Comparison of ENCODE assay signal across 8 cellular contexts in the genomic region with DNA sequence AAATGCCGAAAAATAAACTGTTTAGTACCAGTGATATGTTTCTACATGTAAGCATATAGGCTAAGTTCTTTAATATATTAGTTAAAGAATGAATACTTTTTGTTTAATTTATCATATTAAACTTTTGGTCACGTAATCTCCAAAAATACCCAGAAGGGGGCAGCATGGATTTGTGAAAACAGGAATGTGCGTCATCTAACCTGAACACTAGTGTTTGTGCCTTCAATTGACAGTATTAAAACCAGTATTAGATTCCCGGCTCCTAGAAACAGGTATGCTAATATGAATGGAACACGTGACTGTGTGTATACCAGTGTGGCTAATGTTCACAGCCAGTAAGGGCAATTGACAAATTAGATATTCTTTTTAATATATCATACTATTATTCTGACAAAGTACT. TPM values are rescaled to one million over a fixed set of nuclear protein-coding genes. Genes with fewer than 3 reads are reported as not detected.
A peak's percentile ranks its signal among the peaks of the same experiment; 100 is the strongest.
DNase-seq lines count a peak whose midpoint lies in the region; ATAC-seq, FAIRE-seq and TF ChIP-seq lines count a peak whose summit lies in the region.

No MANE protein-coding gene starts in this region.

- TF ChIP-seq RAD21 in GM12878 (IDR thresholded peaks at IDR 0.05; ENCODE audit: insufficient read depth, low read depth, low read length) = peak; percentile 64
- peak; percentile 63 to 73 for TF ChIP-seq RAD21 in liver (IDR thresholded peaks at IDR 0.05)

- RAD21 ChIA-PET in GM12878 (lab: Charles Lee; ENCODE audit: unreplicated experiment) = interaction anchor here (1.0 to 3.5 kb wide), 5 partner anchors 8 to 65 kb away, joined by 3 to 18 read pairs (median 4); no protein-coding TSS in a partner anchor

- TF ChIP-seq POLR2A in GM12878 (IDR thresholded peaks at IDR 0.05; ENCODE audit: low read depth, low read length) = no peak

- no peak overlapping the region for H3K9ac ChIP-seq in GM12878 (ENCODE audit: control insufficient read depth, insufficient read depth, low read length)
- H3K9ac ChIP-seq in liver (ENCODE audit: low read depth in 1 of 2, low read length in 2 of 2) = no peak overlapping the region

- ATAC-seq in GM18868 (IDR thresholded peaks at IDR 0.05; ENCODE audit: unreplicated experiment) (peak; percentile 64), GM12878 (peak; percentile 48), GM18870 (IDR thresholded peaks at IDR 0.05; ENCODE audit: unreplicated experiment) (no peak), GM21381 (IDR thresholded peaks at IDR 0.05; ENCODE audit: unreplicated experiment) (no peak), GM21737 (IDR thresholded peaks at IDR 0.05; ENCODE audit: unreplicated experiment) (no peak)

- TF ChIP-seq CTCF in GM12878 (IDR thresholded peaks at IDR 0.05 in 2 of 3, conservative IDR thresholded peaks at IDR 0.05 in 1 of 3; ENCODE audit: control insufficient read depth in 2 of 3, extremely low read depth in 1 of 3, insufficient read depth in 1 of 3, low read depth in 3 of 3, low read length in 3 of 3) (peak; percentile 28 to 43 (median 43); a peak in 5 of 6 replicates), liver (IDR thresholded peaks at IDR 0.05; ENCODE audit: low read depth, low read length, missing input control) (peak; percentile 32)

- H3K4me3 ChIP-seq in GM12878 (no peak overlapping the region), liver (ENCODE audit: low read depth in 1 of 3, low read length in 3 of 3) (no peak overlapping the region)

- no peaks in the 10 kb centered on the region for H4K20me1 ChIP-seq in GM12878 (ENCODE audit: control insufficient read depth, insufficient read depth)

- DNase-seq in COLO829 (ENCODE audit: low spot score) (peak; percentile 18), NCI-H446 treated with DMSO at 0.1 percent for 48 hours (lab: John Stamatoyannopoulos, UW) (peak; percentile 19), GM12878 (ENCODE audit: low read depth, low spot score) (no peak)

- SMC1A ChIA-PET in GM12878 (lab: Charles Lee; ENCODE audit: uncharacterized antibody, unreplicated experiment) = interaction anchor here (0.7 to 4.0 kb wide), 13 partner anchors 8 to 859 kb away, joined by 3 to 30 read pairs (median 4); a partner anchor contains a TSS

- POLR2A ChIA-PET in GM12878 (lab: Charles Lee) = no interaction called here

- H3K9me3 ChIP-seq in GM12878 (replicated peaks; ENCODE audit: control insufficient read depth, insufficient read depth, low read length) = no peaks in the 10 kb centered on the region
- no peaks in the 10 kb centered on the region for H3K9me3 ChIP-seq in liver (ENCODE audit: control insufficient read depth in 4 of 4, low read length in 3 of 4)

- in situ Hi-C loops in GM12878 (cut with MboI) = no loop called here

- WGBS in GM12878 (ENCODE audit: insufficient coverage, insufficient replicate concordance, low lambda C conversion rate, missing lambda C conversion rate) = 27% methylated on average over 5 of the region's 5 CpGs
- WGBS in liver = 49% methylated on average over 5 of the region's 5 CpGs

- no peak overlapping the region for H3K4me2 ChIP-seq in GM12878 (ENCODE audit: control insufficient read depth, insufficient read depth)

- intact Hi-C loops in GM12878 (cut with micrococcal nuclease; ENCODE audit: unreplicated experiment) = loop anchor here (5.0 kb wide), 1 partner anchor 744 kb away; no protein-coding TSS in a partner anchor

- CTCF ChIA-PET in GM12878 (lab: Yijun Ruan, JAX) = interaction anchor here (0.6 to 4.8 kb wide), 20 partner anchors 9 to 928 kb away, joined by 3 to 52 read pairs (median 6); a partner anchor contains a TSS

- no peaks in the 10 kb centered on the region for H3K79me2 ChIP-seq in GM12878 (ENCODE audit: control insufficient read depth, insufficient read depth, low read length)

- H3K27me3 ChIP-seq in GM12878 (replicated peaks in 1 of 2; ENCODE audit: control insufficient read depth in 2 of 2, insufficient read depth in 2 of 2, low read length in 1 of 2) (no peaks in the 10 kb centered on the region), liver (ENCODE audit: control insufficient read depth in 4 of 4, insufficient read depth in 4 of 4, low read length in 3 of 4) (no peaks in the 10 kb centered on the region)

- H3K27ac ChIP-seq in GM12878 (ENCODE audit: control insufficient read depth, insufficient read depth) (no peak overlapping the region), liver (ENCODE audit: low read depth in 1 of 2, low read length in 2 of 2) (no peak overlapping the region)

- BruUV-seq in GM12878 (replicated peaks; lab: Mats Ljungman, UMichigan) = no TSS peak

- TF ChIP-seq EP300 in GM12878 (IDR thresholded peaks at IDR 0.05; ENCODE audit: borderline replicate concordance in 1 of 2, control insufficient read depth in 1 of 2, low read depth in 2 of 2, low read length in 2 of 2) = no peak

- H3K36me3 ChIP-seq in GM12878 (ENCODE audit: control insufficient read depth in 2 of 2, insufficient read depth in 2 of 2, low read length in 1 of 2) (no peaks in the 10 kb centered on the region), liver (ENCODE audit: control insufficient read depth in 4 of 4, insufficient read depth in 3 of 4, low read depth in 1 of 4, low read length in 3 of 4) (no peaks in the 10 kb centered on the region)

- FAIRE-seq in GM12878 (lab: Jason Lieb, UNC) = peak; percentile 91

- no peaks in the 10 kb centered on the region for H3K4me1 ChIP-seq in GM12878 (ENCODE audit: control insufficient read depth, insufficient read depth, low read length)
- H3K4me1 ChIP-seq in liver (ENCODE audit: control insufficient read depth in 4 of 4, insufficient read depth in 4 of 4, low read length in 3 of 4) = peaks cover 0 to 2% (median 0%) of the 10 kb centered on the region in 4 donors

- no peak overlapping the region for H2AFZ ChIP-seq in GM12878 (ENCODE audit: control insufficient read depth, low read depth, low read length)

TF ChIP-seq in GM12878, 131 proteins besides CTCF, POLR2A, EP300 and RAD21:
- peak; percentile 37; the same call in 1 of the 2 replicates for TF ChIP-seq SMC3 (IDR thresholded peaks at IDR 0.05; ENCODE audit: borderline replicate concordance, low read length)
- TF ChIP-seq CREM (IDR thresholded peaks at IDR 0.05; ENCODE audit: low read depth) = peak; percentile 35; the same call in 1 of the 2 replicates
- TF ChIP-seq, protein P1, sequence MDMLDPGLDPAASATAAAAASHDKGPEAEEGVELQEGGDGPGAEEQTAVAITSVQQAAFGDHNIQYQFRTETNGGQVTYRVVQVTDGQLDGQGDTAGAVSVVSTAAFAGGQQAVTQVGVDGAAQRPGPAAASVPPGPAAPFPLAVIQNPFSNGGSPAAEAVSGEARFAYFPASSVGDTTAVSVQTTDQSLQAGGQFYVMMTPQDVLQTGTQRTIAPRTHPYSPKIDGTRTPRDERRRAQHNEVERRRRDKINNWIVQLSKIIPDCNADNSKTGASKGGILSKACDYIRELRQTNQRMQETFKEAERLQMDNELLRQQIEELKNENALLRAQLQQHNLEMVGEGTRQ (IDR thresholded peaks at IDR 0.05; ENCODE audit: borderline replicate concordance, low read depth, low read length) = no peak
- TF ChIP-seq MXI1 (IDR thresholded peaks at IDR 0.05; ENCODE audit: low read depth, low read length) = no peak

TF ChIP-seq in liver, 16 proteins besides CTCF, POLR2A, EP300 and RAD21:
- TF ChIP-seq, protein P2, sequence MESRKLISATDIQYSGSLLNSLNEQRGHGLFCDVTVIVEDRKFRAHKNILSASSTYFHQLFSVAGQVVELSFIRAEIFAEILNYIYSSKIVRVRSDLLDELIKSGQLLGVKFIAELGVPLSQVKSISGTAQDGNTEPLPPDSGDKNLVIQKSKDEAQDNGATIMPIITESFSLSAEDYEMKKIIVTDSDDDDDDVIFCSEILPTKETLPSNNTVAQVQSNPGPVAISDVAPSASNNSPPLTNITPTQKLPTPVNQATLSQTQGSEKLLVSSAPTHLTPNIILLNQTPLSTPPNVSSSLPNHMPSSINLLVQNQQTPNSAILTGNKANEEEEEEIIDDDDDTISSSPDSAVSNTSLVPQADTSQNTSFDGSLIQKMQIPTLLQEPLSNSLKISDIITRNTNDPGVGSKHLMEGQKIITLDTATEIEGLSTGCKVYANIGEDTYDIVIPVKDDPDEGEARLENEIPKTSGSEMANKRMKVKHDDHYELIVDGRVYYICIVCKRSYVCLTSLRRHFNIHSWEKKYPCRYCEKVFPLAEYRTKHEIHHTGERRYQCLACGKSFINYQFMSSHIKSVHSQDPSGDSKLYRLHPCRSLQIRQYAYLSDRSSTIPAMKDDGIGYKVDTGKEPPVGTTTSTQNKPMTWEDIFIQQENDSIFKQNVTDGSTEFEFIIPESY (IDR thresholded peaks at IDR 0.05) = no peak
- TF ChIP-seq RXRA (IDR thresholded peaks at IDR 0.05) = no peak

RNA-seq across cellular contexts. Expression of a gene that starts 51.8 kb away (rescaled TPM):
- total RNA-seq in GM12878 (2013; cell fraction: nucleolus; rRNA removed) = 76.9 and 83.4 TPM in 2 replicates
- total RNA-seq in GM12878 (2014; rRNA removed) = 16.5 and 18.7 TPM in 2 replicates
- total RNA-seq in GM12878 (2014; rRNA removed; fragmentation: Illumina TruSeq; extraction: Trizol) = 14.1 and 15.3 TPM in 2 replicates
- 14.1 and 15.2 TPM in 2 replicates for total RNA-seq in GM12878 (2021)
- polyA plus RNA-seq in GM12878 (2011; ENCODE audit: low read depth) = 2.9 TPM
- 8.7 and 9.0 TPM in 2 replicates for polyA plus RNA-seq in GM12878 (2011; rRNA removed)
- 5.7 and 9.1 TPM in 2 replicates for polyA plus RNA-seq in GM12878 (2011; cell fraction: cytosol; rRNA removed)
- 15.1 and 17.0 TPM in 2 replicates for polyA plus RNA-seq in GM12878 (2011; cell fraction: nucleus; rRNA removed)
- 4.6 and 5.5 TPM in 2 replicates for polyA plus RNA-seq in GM12878 (2012)
- polyA plus RNA-seq in GM12878 (2014; fragmentation: Illumina TruSeq; extraction: Trizol) = 10.4 and 11.5 TPM in 2 replicates
- 1 to 10 TPM; 2.8 to 3.1 TPM for polyA plus RNA-seq in GM12878 (2014; fragmentation: Nextera tagmentation; extraction: Ambion mirVana)
- 5.8 and 8.0 TPM in 2 replicates for polyA plus RNA-seq in GM12878 (2014; rRNA removed)
- polyA plus RNA-seq in GM12878 (2016; fragmentation: Nextera tagmentation; extraction: Ambion mirVana) = 10 to 100 TPM; 13.0 to 13.6 TPM
- polyA minus RNA-seq in GM12878 (2011; rRNA and poly(A)+ RNA removed) = 62.1 and 141 TPM in 2 replicates
- polyA minus RNA-seq in GM12878 (2011; cell fraction: cytosol; rRNA and poly(A)+ RNA removed) = 13.2 and 14.0 TPM in 2 replicates
- polyA minus RNA-seq in GM12878 (2011; cell fraction: nucleus; rRNA and poly(A)+ RNA removed) = 59.0 and 95.4 TPM in 2 replicates
- total RNA-seq in liver = 10 to 100 TPM; 19.8 to 26.6 TPM
- polyA plus RNA-seq in liver = 1 to 10 TPM; 4.5 to 6.5 TPM

Comparison
In these comparisons a context has a peak if more than half of its experiments do, and no peak if none do; other contexts are left out.
1. ATAC-seq: peak in GM18868 (single experiment) and GM12878 (single experiment); none in GM18870 (single experiment), GM21381 (single experiment) and GM21737 (single experiment).